In genomic region chr9:137538058-137538457, GRCh38 we compare ENCODE assay signal across 32 cellular contexts.
"Had no signal": no experiment of that assay in that cellular context is flagged by ENCODE, and none has a peak within 500 bp of the region (broad histone marks: within the 10 kb centered on the region; RNA-seq: fewer than 3 reads in every experiment).

No MANE protein-coding gene starts in this region.

- ATAC-seq: activated T-cell treated with anti-CD3 and anti-CD28 coated beads, Interleukin-2, amount 50 U/mL, for 72 hours; body of pancreas; PC-3 had no signal

- H3K4me3 ChIP-seq: adrenal gland, body of pancreas, breast epithelium, MG63, Peyer's patch had no signal

- H3K27ac Mint-ChIP-seq: activated T-cell treated with anti-CD3 and anti-CD28 coated beads, Interleukin-2, amount 50 U/mL, for 72 hours had no signal

- H3K4me3 Mint-ChIP-seq: activated B cell treated with CpG ODN at 0.5 μM for 24 hours; activated CD4-positive, alpha-beta memory T cell treated with anti-CD3 and anti-CD28 coated beads for 36 hours; activated T-cell treated with anti-CD3 and anti-CD28 coated beads, Interleukin-2, amount 50 U/mL, for 72 hours had no signal

- H3K27me3 ChIP-seq: adrenal gland, body of pancreas, breast epithelium, MG63, Peyer's patch had no signal

- H3K9me3 ChIP-seq: adrenal gland, body of pancreas, breast epithelium, MG63, Peyer's patch had no signal

- H3K36me3 ChIP-seq: adrenal gland, breast epithelium, MG63 had no signal

- H3K27ac ChIP-seq: adrenal gland, body of pancreas, breast epithelium, Peyer's patch, VCaP had no signal

- DNase-seq: activated B cell treated with CpG ODN at 0.5 μM for 24 hours; activated CD4-positive, alpha-beta memory T cell treated with anti-CD3 and anti-CD28 coated beads for 36 hours; activated CD4-positive, alpha-beta T cell treated with anti-CD3 and anti-CD28 coated beads for 4 hours; activated CD4-positive, alpha-beta T cell treated with anti-CD3 and anti-CD28 coated beads, Interleukin-2, amount 50 U/mL, for 1 hour; activated CD4-positive, CD25-positive, alpha-beta regulatory T cell treated with anti-CD3 and anti-CD28 coated beads, Interleukin-2, amount 50 U/mL, for 72 hours; activated gamma-delta T cell treated with Interleukin-2 at 50 U/mL for 16 hours; activated naive CD4-positive, alpha-beta T cell treated with anti-CD3 and anti-CD28 coated beads, Interleukin-2, amount 50 U/mL, for 16 hours; activated naive CD8-positive, alpha-beta T cell treated with anti-CD3 and anti-CD28 coated beads, Interleukin-2, amount 10 ng/mL, durations not matched to agents 7 days and 5 days; activated T-cell treated with anti-CD3 and anti-CD28 coated beads, Interleukin-2, amount 50 U/mL, for 1 hour; activated T-cell treated with anti-CD3 and anti-CD28 coated beads, Interleukin-2, amount 50 U/mL, for 72 hours; adrenal gland; body of pancreas; Kasumi-1; MG63; NCI-H1048; NCI-H1105 treated with DMSO at 0.1 percent for 48 hours; NCI-H1436; NCI-H1694 treated with DMSO at 0.1 percent for 48 hours; NCI-H2029; NCI-H510A; NCI-H526; NCI-H748 treated with DMSO at 0.1 percent for 48 hours; NK-92 treated with Interleukin-12 subunit alpha and Interleukin-12 subunit beta, amount 100 ng/mL, for 24 hours; PC-3; Peyer's patch; RPMI8226; SW 1271; T-helper 1 cell; T-helper 2 cell; T-helper 9 cell had no signal

- H3K27me3 Mint-ChIP-seq: activated B cell treated with CpG ODN at 0.5 μM for 24 hours; activated CD4-positive, alpha-beta memory T cell treated with anti-CD3 and anti-CD28 coated beads for 36 hours; activated naive CD8-positive, alpha-beta T cell treated with anti-CD3 and anti-CD28 coated beads, Interleukin-2, amount 10 ng/mL, durations not matched to agents 7 days and 5 days had no signal
